In the genomic region with DNA sequence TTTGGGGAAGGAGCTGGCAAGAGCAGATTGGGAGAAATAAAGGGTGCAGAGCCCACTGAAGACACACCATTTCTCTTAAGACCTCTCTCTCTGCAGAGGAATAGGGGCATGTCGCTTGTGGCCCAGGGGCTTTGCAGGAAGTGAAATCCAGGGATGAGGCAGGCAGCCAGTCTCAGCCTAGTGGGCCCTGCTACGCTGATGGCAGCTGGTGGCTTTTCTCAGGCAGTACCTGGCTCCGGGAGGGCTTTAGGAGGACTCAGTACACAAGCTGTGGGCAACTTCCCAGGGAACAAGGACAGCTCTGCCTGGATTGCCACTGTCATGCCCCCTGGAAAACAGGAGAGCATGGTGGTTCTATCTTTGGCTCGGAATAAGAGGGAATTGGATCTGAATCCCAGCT, we compare ENCODE assay signal across 16 cellular contexts.
A peak's percentile ranks its signal among the peaks of the same experiment; 100 is the strongest.
DNase-seq lines count a peak whose midpoint lies in the region; ATAC-seq and TF ChIP-seq lines count a peak whose summit lies in the region.
"Had no signal": no experiment of that assay in that cellular context is flagged by ENCODE, and none has a peak within 500 bp of the region (broad histone marks: within the 10 kb centered on the region; RNA-seq: fewer than 3 reads in every experiment).

No MANE protein-coding gene starts in this region.

- H4K20me1 ChIP-seq in hepatocyte (ENCODE audit: insufficient read depth, poor library complexity, severe bottlenecking): no peaks in the 10 kb centered on the region

- H3K36me3 ChIP-seq in hepatocyte (replicated peaks; ENCODE audit: insufficient read depth, low read depth) (no peaks in the 10 kb centered on the region), vagina (no peaks in the 10 kb centered on the region)
- H3K36me3 ChIP-seq: BE2C had no signal

- no peak for TF ChIP-seq POLR2A in vagina (IDR thresholded peaks at IDR 0.05)

- no peaks in the 10 kb centered on the region for H3K9me3 Mint-ChIP-seq in naive thymus-derived CD8-positive, alpha-beta T cell
- no peaks in the 10 kb centered on the region for H3K9me3 Mint-ChIP-seq in stimulated activated memory B cell treated with anti-CD40 and anti-IgM and Interleukin-4, amounts not matched to agents 10 μg/mL and 1 μg/mL and 100 μg/mL, for 72 hours
- H3K9me3 Mint-ChIP-seq: CD8-positive, alpha-beta T cell had no signal

- DNase-seq in NCI-H510A treated with DMSO at 0.1 percent for 48 hours (lab: John Stamatoyannopoulos, UW): peak; percentile 14
- no peak for DNase-seq in NCI-H510A (lab: John Stamatoyannopoulos, UW)
- peak; percentile 37 for DNase-seq in NCI-H69 (lab: John Stamatoyannopoulos, UW)
- DNase-seq in hepatocyte (ENCODE audit: low spot score): no peak
- no peak for DNase-seq in vagina (ENCODE audit: extremely low spot score in 2 of 2)
- no peak for DNase-seq in naive thymus-derived CD8-positive, alpha-beta T cell
- DNase-seq: BE2C; CD8-positive, alpha-beta T cell; EL; H7; T-helper 17 cell had no signal

- H3K79me2 ChIP-seq in hepatocyte: no peaks in the 10 kb centered on the region

- H3K9me3 ChIP-seq in hepatocyte (ENCODE audit: low read depth) (no peaks in the 10 kb centered on the region), vagina (no peaks in the 10 kb centered on the region)
- H3K9me3 ChIP-seq: BE2C had no signal

- ATAC-seq in naive thymus-derived CD8-positive, alpha-beta T cell: no peak
- ATAC-seq in GM19035 (IDR thresholded peaks at IDR 0.05; ENCODE audit: unreplicated experiment): no peak
- ATAC-seq in stimulated activated memory B cell treated with anti-CD40 and anti-IgM and Interleukin-4, amounts not matched to agents 10 μg/mL and 1 μg/mL and 100 μg/mL, for 72 hours: no peak
- ATAC-seq: CD8-positive, alpha-beta T cell; K562; SK-N-SH treated with all-trans-retinoic acid at 6 μM for 48 hours; T-helper 17 cell had no signal

- H3K9me2 ChIP-seq in hepatocyte (replicated peaks; ENCODE audit: insufficient read depth): no peaks in the 10 kb centered on the region

- H3K36me3 Mint-ChIP-seq in naive thymus-derived CD8-positive, alpha-beta T cell: no peaks in the 10 kb centered on the region
- H3K36me3 Mint-ChIP-seq in stimulated activated memory B cell treated with anti-CD40 and anti-IgM and Interleukin-4, amounts not matched to agents 10 μg/mL and 1 μg/mL and 100 μg/mL, for 72 hours: no peaks in the 10 kb centered on the region
- H3K36me3 Mint-ChIP-seq: CD8-positive, alpha-beta T cell had no signal

- POLR2A ChIA-PET in naive thymus-derived CD8-positive, alpha-beta T cell (lab: Charles Lee): no interaction called here

- no peak overlapping the region for H3K4me2 ChIP-seq in hepatocyte
- H3K4me2 ChIP-seq: PC-9 had no signal

- no peak overlapping the region for H2AFZ ChIP-seq in hepatocyte
- H2AFZ ChIP-seq: PC-9 had no signal

- H3K27me3 ChIP-seq in hepatocyte: no peaks in the 10 kb centered on the region
- H3K27me3 ChIP-seq in vagina: no peaks in the 10 kb centered on the region
- H3K27me3 ChIP-seq: BE2C had no signal

- H3K4me3 ChIP-seq in hepatocyte (no peak overlapping the region), vagina (no peak overlapping the region)
- H3K4me3 ChIP-seq: K562, PC-9 had no signal

- 76% methylated on average over 3 of the region's 4 CpGs for WGBS in hepatocyte (ENCODE audit: low lambda C conversion rate, missing lambda C conversion rate)

- TF ChIP-seq CTCF in hepatocyte (IDR thresholded peaks at IDR 0.05; ENCODE audit: poor library complexity): no peak
- no peak for TF ChIP-seq CTCF in vagina (IDR thresholded peaks at IDR 0.05)

- H3K4me1 Mint-ChIP-seq in naive thymus-derived CD8-positive, alpha-beta T cell: no peaks in the 10 kb centered on the region
- no peaks in the 10 kb centered on the region for H3K4me1 Mint-ChIP-seq in stimulated activated memory B cell treated with anti-CD40 and anti-IgM and Interleukin-4, amounts not matched to agents 10 μg/mL and 1 μg/mL and 100 μg/mL, for 72 hours
- H3K4me1 Mint-ChIP-seq: T-helper 17 cell had no signal

- no peak overlapping the region for H3K4me3 Mint-ChIP-seq in naive thymus-derived CD8-positive, alpha-beta T cell
- no peak overlapping the region for H3K4me3 Mint-ChIP-seq in stimulated activated memory B cell treated with anti-CD40 and anti-IgM and Interleukin-4, amounts not matched to agents 10 μg/mL and 1 μg/mL and 100 μg/mL, for 72 hours
- H3K4me3 Mint-ChIP-seq: CD8-positive, alpha-beta T cell; T-helper 17 cell had no signal

- H3K4me1 ChIP-seq in hepatocyte (ENCODE audit: insufficient read depth) (peaks cover 7% of the 10 kb centered on the region), vagina (peaks cover 24% of the 10 kb centered on the region)
- H3K4me1 ChIP-seq: BE2C had no signal

- H3K27ac ChIP-seq in hepatocyte: peak overlapping the region; percentile 56
- peak overlapping the region; percentile 21 for H3K27ac ChIP-seq in vagina
- H3K27ac ChIP-seq: PC-9 had no signal

- intact Hi-C loops in vagina (cut with DNase I): no loop called here

- peaks cover 3 to 25% (median 9%) of the 10 kb centered on the region in 5 donors for H3K27me3 Mint-ChIP-seq in naive thymus-derived CD8-positive, alpha-beta T cell
- peaks cover 22% of the 10 kb centered on the region for H3K27me3 Mint-ChIP-seq in stimulated activated memory B cell treated with anti-CD40 and anti-IgM and Interleukin-4, amounts not matched to agents 10 μg/mL and 1 μg/mL and 100 μg/mL, for 72 hours

- H3K27ac Mint-ChIP-seq in naive thymus-derived CD8-positive, alpha-beta T cell: no peak overlapping the region
- H3K27ac Mint-ChIP-seq in stimulated activated memory B cell treated with anti-CD40 and anti-IgM and Interleukin-4, amounts not matched to agents 10 μg/mL and 1 μg/mL and 100 μg/mL, for 72 hours: no peak overlapping the region
- H3K27ac Mint-ChIP-seq: CD8-positive, alpha-beta T cell; T-helper 17 cell had no signal

Comparison
In these comparisons a context has a peak if more than half of its experiments do, and no peak if none do; other contexts are left out.
1. DNase-seq: peak in NCI-H510A treated with DMSO at 0.1 percent for 48 hours (single experiment) and NCI-H69 (single experiment); none in NCI-H510A (single experiment), hepatocyte (single experiment), vagina (0 of 2) and naive thymus-derived CD8-positive, alpha-beta T cell (0 of 10).